1 cellular context compared by ENCODE assay signal in genomic region chr16:9077001-9077809, GRCh38.
TF ChIP-seq lines count a peak whose summit lies in the region.

No MANE protein-coding gene starts in this region.

TF ChIP-seq in HepG2, 621 proteins besides CTCF, POLR2A, EP300 and RAD21 (continued from another document):
- TF ChIP-seq BCLAF1 (IDR thresholded peaks at IDR 0.05) = no peak
